In genomic region chr2:31831585-31831984, GRCh38 we compare ENCODE assay signal across 17 cellular contexts.
DNase-seq lines count a peak whose midpoint lies in the region; ATAC-seq, FAIRE-seq and TF ChIP-seq lines count a peak whose summit lies in the region.
"Had no signal": no experiment of that assay in that cellular context is flagged by ENCODE, and none has a peak within 500 bp of the region (broad histone marks: within the 10 kb centered on the region; RNA-seq: fewer than 3 reads in every experiment).

No MANE protein-coding gene starts in this region.

- H3K36me3 ChIP-seq in PC-3 (ENCODE audit: low read depth, low read length) (no peaks in the 10 kb centered on the region), GM12878 (ENCODE audit: control insufficient read depth in 2 of 2, insufficient read depth in 2 of 2, low read length in 1 of 2) (no peaks in the 10 kb centered on the region)

- H3K4me3 ChIP-seq in PC-3 (ENCODE audit: low read length) (no peak overlapping the region), GM12878 (no peak overlapping the region)

- H3K9me3 ChIP-seq in PC-3 (ENCODE audit: low read length) (no peaks in the 10 kb centered on the region), GM12878 (replicated peaks; ENCODE audit: control insufficient read depth, insufficient read depth, low read length) (no peaks in the 10 kb centered on the region)

- no peaks in the 10 kb centered on the region for H4K20me1 ChIP-seq in PC-3 (ENCODE audit: low read length)
- H4K20me1 ChIP-seq in GM12878 (ENCODE audit: control insufficient read depth, insufficient read depth) = no peaks in the 10 kb centered on the region

- ATAC-seq in PC-3 (peak; percentile 42), GM12878 (no peak), HG03354 (IDR thresholded peaks at IDR 0.05; ENCODE audit: poor library complexity, severe bottlenecking, unreplicated experiment) (no peak), HG02678 (IDR thresholded peaks at IDR 0.05; ENCODE audit: unreplicated experiment) (no peak)
- ATAC-seq: T-cell had no signal

- TF ChIP-seq POLR2A in GM12878 (IDR thresholded peaks at IDR 0.05; ENCODE audit: low read depth, low read length) = no peak

- 0 out of 2 replicates have a peak overlapping the region, but pooled peaks have one; percentile 16 for H3K27ac ChIP-seq in PC-3 (ENCODE audit: low read length)
- H3K27ac ChIP-seq in GM12878 (ENCODE audit: control insufficient read depth, insufficient read depth) = no peak overlapping the region
- H3K27ac ChIP-seq: KMS-11 had no signal

- TF ChIP-seq CTCF in PC-3 (conservative IDR thresholded peaks at IDR 0.05; ENCODE audit: low read depth, low read length) (no peak), GM12878 (IDR thresholded peaks at IDR 0.05 in 2 of 3, conservative IDR thresholded peaks at IDR 0.05 in 1 of 3; ENCODE audit: control insufficient read depth in 2 of 3, extremely low read depth in 1 of 3, insufficient read depth in 1 of 3, low read depth in 3 of 3, low read length in 3 of 3) (no peak)

- SMC1A ChIA-PET in GM12878 (lab: Charles Lee; ENCODE audit: uncharacterized antibody, unreplicated experiment) = no interaction called here

- H3K9ac ChIP-seq in PC-3 (ENCODE audit: low read length) (no peak overlapping the region), GM12878 (ENCODE audit: control insufficient read depth, insufficient read depth, low read length) (no peak overlapping the region)
- H3K9ac ChIP-seq: KMS-11 had no signal

- TF ChIP-seq EP300 in GM12878 (IDR thresholded peaks at IDR 0.05; ENCODE audit: borderline replicate concordance in 1 of 2, control insufficient read depth in 1 of 2, low read depth in 2 of 2, low read length in 2 of 2) = no peak

- in situ Hi-C loops in GM12878 (cut with MboI) = no loop called here

- H3K4me2 ChIP-seq in PC-3 (ENCODE audit: low read length) (no peak overlapping the region), GM12878 (ENCODE audit: control insufficient read depth, insufficient read depth) (no peak overlapping the region)
- H3K4me2 ChIP-seq: KMS-11 had no signal

- POLR2A ChIA-PET in PC-3 (lab: Charles Lee; ENCODE audit: unreplicated experiment) (no interaction called here), GM12878 (lab: Charles Lee) (no interaction called here)

- no peak for FAIRE-seq in GM12878 (lab: Jason Lieb, UNC)

- no peak for TF ChIP-seq RAD21 in GM12878 (IDR thresholded peaks at IDR 0.05; ENCODE audit: insufficient read depth, low read depth, low read length)

- DNase-seq in HCEC 1CT (peak; percentile 30), PC-3 (peak; percentile 71), GM12878 (ENCODE audit: low read depth, low spot score) (no peak), glomerular visceral epithelial cell (ENCODE audit: extremely low spot score) (peak; percentile 1), SKM-1 treated with dmso at 0.1 percent for 144 hours (lab: John Stamatoyannopoulos, UW; ENCODE audit: unreplicated experiment) (no peak)
- no peak for DNase-seq in central memory CD4-positive, alpha-beta T cell
- DNase-seq: DMS 273 treated with DMSO at 0.1 percent for 48 hours; MM.1S; NCI-H1092 treated with DMSO at 0.1 percent for 48 hours; NCI-H1694; NCI-H2227 treated with DMSO at 0.1 percent for 48 hours; NCI-H524 treated with DMSO at 0.1 percent for 48 hours; NK-92 treated with Interleukin-12 subunit alpha and Interleukin-12 subunit beta, amount 100 ng/mL, for 24 hours; T-cell had no signal

- H3K9me2 ChIP-seq in PC-3 (replicated peaks; ENCODE audit: low read length) = no peaks in the 10 kb centered on the region

- WGBS in GM12878 (ENCODE audit: insufficient coverage, insufficient replicate concordance, low lambda C conversion rate, missing lambda C conversion rate) = 76% methylated on average over 2 of the region's 2 CpGs

- H3K79me2 ChIP-seq in PC-3 (ENCODE audit: low read length) = no peaks in the 10 kb centered on the region
- H3K79me2 ChIP-seq in GM12878 (ENCODE audit: control insufficient read depth, insufficient read depth, low read length) = no peaks in the 10 kb centered on the region

- H2AFZ ChIP-seq in PC-3 (ENCODE audit: low read length) (no peak overlapping the region), GM12878 (ENCODE audit: control insufficient read depth, low read depth, low read length) (no peak overlapping the region)

- BruUV-seq in PC-3 (replicated peaks; lab: Mats Ljungman, UMichigan) = no TSS peak
- BruUV-seq in GM12878 (replicated peaks; lab: Mats Ljungman, UMichigan) = no TSS peak

- H3K27me3 ChIP-seq in PC-3 (ENCODE audit: low read length) (no peaks in the 10 kb centered on the region), GM12878 (replicated peaks in 1 of 2; ENCODE audit: control insufficient read depth in 2 of 2, insufficient read depth in 2 of 2, low read length in 1 of 2) (no peaks in the 10 kb centered on the region)

- intact Hi-C loops in PC-3 (cut with micrococcal nuclease) = no loop called here
- intact Hi-C loops in GM12878 (cut with micrococcal nuclease; ENCODE audit: unreplicated experiment) = loop anchor here (10.0 kb wide), 1 partner anchor 147 kb away; no protein-coding TSS in a partner anchor

- no peaks in the 10 kb centered on the region for H3F3A ChIP-seq in PC-3 (ENCODE audit: low read length, unreplicated experiment)

- H3K4me1 ChIP-seq in PC-3 (ENCODE audit: insufficient read depth, low read length) = peaks cover 6% of the 10 kb centered on the region
- no peaks in the 10 kb centered on the region for H3K4me1 ChIP-seq in GM12878 (ENCODE audit: control insufficient read depth, insufficient read depth, low read length)

- CTCF ChIA-PET in PC-3 (lab: Charles Lee) = no interaction called here
- CTCF ChIA-PET in GM12878 (lab: Yijun Ruan, JAX) = no interaction called here

- RAD21 ChIA-PET in GM12878 (lab: Charles Lee; ENCODE audit: unreplicated experiment) = no interaction called here

TF ChIP-seq in GM12878, 131 proteins besides CTCF, POLR2A, EP300 and RAD21:
- TF ChIP-seq CREM (IDR thresholded peaks at IDR 0.05; ENCODE audit: low read depth) = no peak
- TF ChIP-seq BCL3 (IDR thresholded peaks at IDR 0.05; ENCODE audit: borderline replicate concordance, insufficient read depth, low read depth, low read length, poor library complexity, severe bottlenecking) = peak; percentile 36

Comparison
In these comparisons a context has a peak if more than half of its experiments do, and no peak if none do; other contexts are left out.
1. DNase-seq: peak in HCEC 1CT (single experiment), PC-3 (single experiment) and glomerular visceral epithelial cell (single experiment); none in GM12878 (single experiment), central memory CD4-positive, alpha-beta T cell (single experiment) and SKM-1 treated with dmso at 0.1 percent for 144 hours (single experiment).